ENCODE assay signal across 8 cellular contexts in genomic region chr12:96241484-96242256, GRCh38. TPM values are rescaled to one million over a fixed set of nuclear protein-coding genes. Genes with fewer than 3 reads are reported as not detected.
DNase-seq lines count a peak whose midpoint lies in the region; ATAC-seq, FAIRE-seq and TF ChIP-seq lines count a peak whose summit lies in the region.

No MANE protein-coding gene starts in this region.

- ATAC-seq in GM21723 (IDR thresholded peaks at IDR 0.05; ENCODE audit: unreplicated experiment) (no peak), GM18511 (IDR thresholded peaks at IDR 0.05; ENCODE audit: unreplicated experiment) (no peak), HG03442 (IDR thresholded peaks at IDR 0.05; ENCODE audit: unreplicated experiment) (no peak)

- FAIRE-seq in D721Med (lab: Jason Lieb, UNC) = no peak

- peak overlapping the region; percentile 67 for H3K27ac ChIP-seq in skeletal muscle tissue (ENCODE audit: low read depth, low read length)

- H3K9me3 ChIP-seq in skeletal muscle tissue (ENCODE audit: control insufficient read depth in 3 of 3, low read length in 3 of 3) = no peaks in the 10 kb centered on the region

- H3K4me1 ChIP-seq in skeletal muscle tissue (ENCODE audit: control insufficient read depth in 3 of 3, insufficient read depth in 3 of 3, low read length in 3 of 3) = peaks cover 42 to 55% (median 45%) of the 10 kb centered on the region in 3 donors

- peak overlapping the region in 1 of 3 donors; percentile 27 for H3K9ac ChIP-seq in skeletal muscle tissue (ENCODE audit: low read depth in 1 of 3, low read length in 3 of 3)

- DNase-seq in EH (ENCODE audit: low read depth) (peak; percentile 91), fibroblast of gingiva (ENCODE audit: low read depth) (peak; percentile 94), D721Med (ENCODE audit: insufficient read length, low spot score) (no peak)
- peak; percentile 43 to 52 for DNase-seq in activated CD4-positive, alpha-beta T cell treated with anti-CD3 and anti-CD28 coated beads, Interleukin-2, amount 50 U/mL, for 48 hours

- peak overlapping the region in 1 of 3 donors; percentile 3 for H3K4me3 ChIP-seq in skeletal muscle tissue (ENCODE audit: low read length in 3 of 3)

- peaks cover 0 to 27% (median 13%) of the 10 kb centered on the region in 3 donors for H3K27me3 ChIP-seq in skeletal muscle tissue (ENCODE audit: control insufficient read depth in 3 of 3, insufficient read depth in 3 of 3, low read length in 3 of 3)

- no peak for TF ChIP-seq CTCF in D721Med (IDR thresholded peaks at IDR 0.05; ENCODE audit: insufficient read depth, missing control alignments)

- no peaks in the 10 kb centered on the region for H3K36me3 ChIP-seq in skeletal muscle tissue (ENCODE audit: control insufficient read depth in 3 of 3, insufficient read depth in 3 of 3, low read length in 3 of 3)

RNA-seq across cellular contexts. Expression of gene ELK3, which starts 47.5 kb away (rescaled TPM):
- 9.9 TPM for total RNA-seq in skeletal muscle tissue
